15 cellular contexts compared by ENCODE assay signal in the genomic region with DNA sequence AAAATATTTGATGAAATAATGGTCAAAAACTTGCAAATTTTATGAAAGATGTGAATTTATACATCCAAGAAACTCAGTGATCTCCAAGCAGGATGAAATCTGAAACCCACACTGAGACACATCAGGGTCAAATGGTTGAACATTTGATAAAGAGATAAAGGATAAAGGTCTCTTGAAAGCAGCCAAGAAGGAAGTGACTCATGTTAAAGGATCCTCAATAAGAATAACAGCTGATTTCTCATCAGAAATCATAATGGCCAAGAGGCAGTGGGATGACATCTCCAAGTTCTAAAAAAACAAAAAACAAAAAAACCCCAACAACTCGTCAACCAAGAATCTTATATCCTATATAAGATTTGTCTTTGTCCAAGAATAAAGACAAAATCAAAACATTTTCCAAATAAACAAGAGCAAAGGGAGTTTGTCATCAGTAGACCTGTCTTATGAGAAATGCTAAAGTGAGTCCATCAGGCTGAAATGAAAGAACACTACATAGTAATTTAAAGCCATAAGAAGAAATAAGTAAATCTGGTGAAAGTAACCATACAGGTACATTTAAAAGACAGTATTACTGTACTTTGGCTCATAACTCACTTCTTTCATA.
A peak's percentile ranks its signal among the peaks of the same experiment; 100 is the strongest.
DNase-seq lines count a peak whose midpoint lies in the region; ATAC-seq and TF ChIP-seq lines count a peak whose summit lies in the region.
"Had no signal": no experiment of that assay in that cellular context is flagged by ENCODE, and none has a peak within 500 bp of the region (broad histone marks: within the 10 kb centered on the region; RNA-seq: fewer than 3 reads in every experiment).

No MANE protein-coding gene starts in this region.

- no peaks in the 10 kb centered on the region; the same call in 1 of the 2 replicates for H3K9me3 ChIP-seq in BE2C

- H3K27ac Mint-ChIP-seq in WTC11 (no peak overlapping the region), GM23338 (no peak overlapping the region)
- H3K27ac Mint-ChIP-seq: CD14-positive monocyte, type B pancreatic cell had no signal

- H3K4me3 ChIP-seq in foreskin fibroblast (ENCODE audit: low read depth in 1 of 2, low read length in 2 of 2) (no peak overlapping the region), BE2C (ENCODE audit: low read depth, low read length) (no peak overlapping the region), GM23338 (no peak overlapping the region)
- H3K4me3 ChIP-seq: MG63, SJSA1 had no signal

- H2AFZ ChIP-seq in GM23338 = no peak overlapping the region

- H3K27ac ChIP-seq in GM23338 (ENCODE audit: low read depth) = no peak overlapping the region
- H3K27ac ChIP-seq: SJSA1 had no signal

- POLR2A ChIA-PET in WTC11 (lab: Charles Lee) = no interaction called here

- H3K4me3 Mint-ChIP-seq in WTC11 (no peak overlapping the region), GM23338 (no peak overlapping the region)
- H3K4me3 Mint-ChIP-seq: CD14-positive monocyte, type B pancreatic cell had no signal

- H3K27me3 ChIP-seq in BE2C = no peaks in the 10 kb centered on the region
- no peaks in the 10 kb centered on the region for H3K27me3 ChIP-seq in GM23338 (ENCODE audit: insufficient read depth)
- H3K27me3 ChIP-seq: MG63, SJSA1 had no signal

- H3K36me3 Mint-ChIP-seq in WTC11 (peaks cover 50% of the 10 kb centered on the region), GM23338 (ENCODE audit: low read depth) (peaks cover 65% of the 10 kb centered on the region)

- peaks cover 6% of the 10 kb centered on the region; the same call in 1 of the 2 replicates for H4K20me1 ChIP-seq in GM23338 (replicated peaks; ENCODE audit: insufficient read depth)

- no peak overlapping the region for H3K4me2 ChIP-seq in GM23338

- no peaks in the 10 kb centered on the region for H3K9me2 ChIP-seq in GM23338 (ENCODE audit: insufficient read depth)

- CTCF ChIA-PET in WTC11 (lab: Charles Lee) = no interaction called here

- H3K27me3 Mint-ChIP-seq in WTC11 (ENCODE audit: low read depth) = no peaks in the 10 kb centered on the region
- H3K27me3 Mint-ChIP-seq in GM23338 (ENCODE audit: insufficient read depth, low read depth, poor library complexity) = peaks cover 1% of the 10 kb centered on the region
- H3K27me3 Mint-ChIP-seq: type B pancreatic cell had no signal

- peak; percentile 5 for DNase-seq in AG08396 (ENCODE audit: low spot score)
- peak; percentile 26 for DNase-seq in HS-27A (ENCODE audit: low read depth)
- DNase-seq in WTC11 (ENCODE audit: low spot score) = no peak
- DNase-seq in foreskin fibroblast = peak; percentile 23 to 37
- DNase-seq in left cardiac atrium = no peak
- DNase-seq in BE2C = no peak
- no peak for DNase-seq in GM23338 (ENCODE audit: low spot score)
- DNase-seq: activated CD4-positive, alpha-beta T cell treated with anti-CD3 and anti-CD28 coated beads, Interleukin-2, amount 50 U/mL, for 1 hour; activated naive CD4-positive, alpha-beta T cell; MG63; NCI-H510A treated with DMSO at 0.1 percent for 48 hours had no signal

- H3K4me1 Mint-ChIP-seq in WTC11 = no peaks in the 10 kb centered on the region
- H3K4me1 Mint-ChIP-seq in GM23338 = no peaks in the 10 kb centered on the region
- H3K4me1 Mint-ChIP-seq: CD14-positive monocyte had no signal

- peaks cover 61% of the 10 kb centered on the region for H3K36me3 ChIP-seq in BE2C
- peaks cover 16% of the 10 kb centered on the region; the same call in 1 of the 2 replicates for H3K36me3 ChIP-seq in GM23338 (ENCODE audit: insufficient read depth)

- H3K79me2 ChIP-seq in GM23338 (replicated peaks; ENCODE audit: insufficient read depth) = 0 out of 2 replicates have a peak, but pooled peaks cover 4% of the 10 kb centered on the region

- TF ChIP-seq CTCF in WTC11 (IDR thresholded peaks at IDR 0.05) = no peak
- TF ChIP-seq CTCF in foreskin fibroblast (IDR thresholded peaks at IDR 0.05; ENCODE audit: low read depth, low read length) = no peak
- no peak for TF ChIP-seq CTCF in BE2C (IDR thresholded peaks at IDR 0.05; ENCODE audit: low read depth, low read length)
- TF ChIP-seq CTCF in GM23338 (conservative IDR thresholded peaks at IDR 0.05; ENCODE audit: low read depth in 2 of 2) = no peak

- no peaks in the 10 kb centered on the region for H3F3A ChIP-seq in GM23338 (replicated peaks; ENCODE audit: low read depth)

- ATAC-seq in WTC11 = no peak
- ATAC-seq in left cardiac atrium = no peak
- ATAC-seq in HG03342 (IDR thresholded peaks at IDR 0.05; ENCODE audit: unreplicated experiment) = no peak
- no peak for ATAC-seq in GM23338

- H3K4me1 ChIP-seq in BE2C = no peaks in the 10 kb centered on the region
- H3K4me1 ChIP-seq in GM23338 (ENCODE audit: insufficient read depth) = no peaks in the 10 kb centered on the region
- H3K4me1 ChIP-seq: SJSA1 had no signal

- H3K9me3 Mint-ChIP-seq in WTC11 (peaks cover 8% of the 10 kb centered on the region), GM23338 (no peaks in the 10 kb centered on the region)
- H3K9me3 Mint-ChIP-seq: type B pancreatic cell had no signal

- intact Hi-C loops in left cardiac atrium (cut with DNase I) = no loop called here

TF ChIP-seq in WTC11, 78 proteins besides CTCF, POLR2A, EP300 and RAD21:
- peak; percentile 83 for TF ChIP-seq ZNF317 (CRISPR knock-in tag; IDR thresholded peaks at IDR 0.05; ENCODE audit: borderline replicate concordance, low read depth)
- TF ChIP-seq ZNF532 (CRISPR knock-in tag; IDR thresholded peaks at IDR 0.05; ENCODE audit: borderline replicate concordance) = no peak

TF ChIP-seq in GM23338, 12 proteins besides CTCF, POLR2A, EP300 and RAD21 (continues in another document):
- TF ChIP-seq, protein P1, sequence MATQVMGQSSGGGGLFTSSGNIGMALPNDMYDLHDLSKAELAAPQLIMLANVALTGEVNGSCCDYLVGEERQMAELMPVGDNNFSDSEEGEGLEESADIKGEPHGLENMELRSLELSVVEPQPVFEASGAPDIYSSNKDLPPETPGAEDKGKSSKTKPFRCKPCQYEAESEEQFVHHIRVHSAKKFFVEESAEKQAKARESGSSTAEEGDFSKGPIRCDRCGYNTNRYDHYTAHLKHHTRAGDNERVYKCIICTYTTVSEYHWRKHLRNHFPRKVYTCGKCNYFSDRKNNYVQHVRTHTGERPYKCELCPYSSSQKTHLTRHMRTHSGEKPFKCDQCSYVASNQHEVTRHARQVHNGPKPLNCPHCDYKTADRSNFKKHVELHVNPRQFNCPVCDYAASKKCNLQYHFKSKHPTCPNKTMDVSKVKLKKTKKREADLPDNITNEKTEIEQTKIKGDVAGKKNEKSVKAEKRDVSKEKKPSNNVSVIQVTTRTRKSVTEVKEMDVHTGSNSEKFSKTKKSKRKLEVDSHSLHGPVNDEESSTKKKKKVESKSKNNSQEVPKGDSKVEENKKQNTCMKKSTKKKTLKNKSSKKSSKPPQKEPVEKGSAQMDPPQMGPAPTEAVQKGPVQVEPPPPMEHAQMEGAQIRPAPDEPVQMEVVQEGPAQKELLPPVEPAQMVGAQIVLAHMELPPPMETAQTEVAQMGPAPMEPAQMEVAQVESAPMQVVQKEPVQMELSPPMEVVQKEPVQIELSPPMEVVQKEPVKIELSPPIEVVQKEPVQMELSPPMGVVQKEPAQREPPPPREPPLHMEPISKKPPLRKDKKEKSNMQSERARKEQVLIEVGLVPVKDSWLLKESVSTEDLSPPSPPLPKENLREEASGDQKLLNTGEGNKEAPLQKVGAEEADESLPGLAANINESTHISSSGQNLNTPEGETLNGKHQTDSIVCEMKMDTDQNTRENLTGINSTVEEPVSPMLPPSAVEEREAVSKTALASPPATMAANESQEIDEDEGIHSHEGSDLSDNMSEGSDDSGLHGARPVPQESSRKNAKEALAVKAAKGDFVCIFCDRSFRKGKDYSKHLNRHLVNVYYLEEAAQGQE (IDR thresholded peaks at IDR 0.05; ENCODE audit: unreplicated experiment) = no peak
- no peak for TF ChIP-seq EZH2 (IDR thresholded peaks at IDR 0.05; ENCODE audit: low read depth, unreplicated experiment)

Comparison
In these comparisons a context has a peak if more than half of its experiments do, and no peak if none do; other contexts are left out.
1. DNase-seq: peak in AG08396 (single experiment), HS-27A (single experiment) and foreskin fibroblast (2 of 2); none in WTC11 (single experiment), left cardiac atrium (single experiment), BE2C (single experiment) and GM23338 (single experiment).